In the genomic region with DNA sequence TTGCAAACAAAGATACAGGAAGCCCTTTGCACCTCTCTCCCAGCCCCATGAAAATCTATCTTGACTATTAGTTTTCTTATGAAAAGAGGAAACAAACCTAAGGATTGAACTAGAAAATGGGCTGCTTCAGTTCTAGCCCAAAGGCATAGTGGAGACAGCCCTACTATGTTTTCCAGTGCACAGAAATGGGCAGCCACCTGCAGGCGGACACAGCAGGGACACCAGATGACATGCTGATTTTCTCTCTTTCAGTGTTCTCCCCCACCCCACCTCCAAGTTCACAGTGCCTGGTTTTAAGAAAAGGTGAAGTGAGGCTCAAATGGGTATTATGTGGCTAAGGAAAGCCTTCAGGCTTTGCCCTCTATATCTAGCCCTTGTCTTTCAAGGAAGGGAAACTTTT, we compare ENCODE assay signal across 21 cellular contexts. TPM values are rescaled to one million over a fixed set of nuclear protein-coding genes. Genes with fewer than 3 reads are reported as not detected.
"Had no signal": no experiment of that assay in that cellular context is flagged by ENCODE, and none has a peak within 500 bp of the region (broad histone marks: within the 10 kb centered on the region; RNA-seq: fewer than 3 reads in every experiment).

No MANE protein-coding gene starts in this region.

- H3K27me3 Mint-ChIP-seq: activated B cell treated with CpG ODN at 0.5 μM for 24 hours; activated CD4-positive, alpha-beta memory T cell treated with anti-CD3 and anti-CD28 coated beads for 36 hours; activated T-helper 17 cell treated with anti-CD3 and anti-CD28 coated beads, Interleukin-2, amount 50 U/mL, for 72 hours; naive B cell had no signal

- H3K27ac Mint-ChIP-seq: activated B cell treated with CpG ODN at 0.5 μM for 24 hours; activated CD4-positive, alpha-beta memory T cell treated with anti-CD3 and anti-CD28 coated beads for 36 hours; activated naive CD8-positive, alpha-beta T cell treated with anti-CD3 and anti-CD28 coated beads, Interleukin-2, amount 10 ng/mL, durations not matched to agents 7 days and 5 days; activated T-helper 17 cell treated with anti-CD3 and anti-CD28 coated beads, Interleukin-2, amount 50 U/mL, for 72 hours; immature natural killer cell; memory B cell; T-helper 2 cell treated with Interferon-gamma antibody and Interleukin-4, amounts not matched to agents 5 μg/mL and 100 μg/mL, for 36 hours had no signal

- H3K27ac ChIP-seq: foreskin keratinocyte, parathyroid adenoma, tibial nerve, uterus had no signal

- H3K9me3 Mint-ChIP-seq: activated B cell treated with CpG ODN at 0.5 μM for 24 hours; activated CD4-positive, alpha-beta memory T cell treated with anti-CD3 and anti-CD28 coated beads for 36 hours; activated naive CD8-positive, alpha-beta T cell treated with anti-CD3 and anti-CD28 coated beads, Interleukin-2, amount 10 ng/mL, durations not matched to agents 7 days and 5 days; activated T-helper 17 cell treated with anti-CD3 and anti-CD28 coated beads, Interleukin-2, amount 50 U/mL, for 72 hours; immature natural killer cell; memory B cell; naive B cell; T-helper 2 cell treated with Interferon-gamma antibody and Interleukin-4, amounts not matched to agents 5 μg/mL and 100 μg/mL, for 36 hours had no signal

- ATAC-seq: activated T-helper 17 cell treated with anti-CD3 and anti-CD28 coated beads, Interleukin-2, amount 50 U/mL, for 72 hours; foreskin keratinocyte; stimulated activated naive CD8-positive, alpha-beta T cell treated with anti-CD3 and anti-CD28 coated beads, Interleukin-15, Interleukin-2, amounts not matched to agents 100 U/mL and 50 U/mL, for 24 hours had no signal

- H3K4me3 Mint-ChIP-seq: activated B cell treated with CpG ODN at 0.5 μM for 24 hours; activated CD4-positive, alpha-beta memory T cell treated with anti-CD3 and anti-CD28 coated beads for 36 hours; activated naive CD8-positive, alpha-beta T cell treated with anti-CD3 and anti-CD28 coated beads, Interleukin-2, amount 10 ng/mL, durations not matched to agents 7 days and 5 days; activated T-helper 17 cell treated with anti-CD3 and anti-CD28 coated beads, Interleukin-2, amount 50 U/mL, for 72 hours; immature natural killer cell; memory B cell; naive B cell; T-helper 2 cell treated with Interferon-gamma antibody and Interleukin-4, amounts not matched to agents 5 μg/mL and 100 μg/mL, for 36 hours had no signal

- H3K4me3 ChIP-seq: mucosa of descending colon, tibial nerve, uterus had no signal

- H3K4me1 ChIP-seq: foreskin keratinocyte, uterus had no signal

- H3K4me1 Mint-ChIP-seq: activated B cell treated with CpG ODN at 0.5 μM for 24 hours; activated naive CD8-positive, alpha-beta T cell treated with anti-CD3 and anti-CD28 coated beads, Interleukin-2, amount 10 ng/mL, durations not matched to agents 7 days and 5 days; activated T-helper 17 cell treated with anti-CD3 and anti-CD28 coated beads, Interleukin-2, amount 50 U/mL, for 72 hours; immature natural killer cell; memory B cell; naive B cell had no signal

- FAIRE-seq: TTC549 had no signal

- H3K36me3 Mint-ChIP-seq: activated CD4-positive, alpha-beta memory T cell treated with anti-CD3 and anti-CD28 coated beads for 36 hours; activated naive CD8-positive, alpha-beta T cell treated with anti-CD3 and anti-CD28 coated beads, Interleukin-2, amount 10 ng/mL, durations not matched to agents 7 days and 5 days; immature natural killer cell; memory B cell; naive B cell had no signal

- H3K9me3 ChIP-seq: mucosa of descending colon, tibial nerve, uterus had no signal

- H3K27me3 ChIP-seq: tibial nerve, uterus had no signal

- DNase-seq: activated B cell treated with CpG ODN at 0.5 μM for 24 hours; activated CD4-positive, alpha-beta memory T cell treated with anti-CD3 and anti-CD28 coated beads for 36 hours; activated CD4-positive, alpha-beta T cell treated with anti-CD3 and anti-CD28 coated beads for 4 hours; activated naive CD4-positive, alpha-beta T cell treated with Interleukin-2 at 50 U/mL for 16 hours; activated naive CD8-positive, alpha-beta T cell treated with anti-CD3 and anti-CD28 coated beads, Interleukin-2, amount 10 ng/mL, durations not matched to agents 7 days and 5 days; activated T-cell treated with anti-CD3 and anti-CD28 coated beads, Interleukin-2, amount 50 U/mL, for 1 hour; amygdala; foreskin keratinocyte; immature natural killer cell; mucosa of descending colon; naive B cell; stimulated activated CD4-positive, alpha-beta T cell treated with anti-CD3 and anti-CD28 coated beads, Interleukin-12 subunit alpha, Interleukin-12 subunit beta, amount 100 ng/mL, for 4 hours; stimulated activated naive CD8-positive, alpha-beta T cell treated with anti-CD3 and anti-CD28 coated beads, Interleukin-15, Interleukin-2, amounts not matched to agents 100 U/mL and 50 U/mL, for 24 hours; substantia nigra; uterus had no signal

- H3K79me2 ChIP-seq: parathyroid adenoma had no signal

- H3K9ac ChIP-seq: parathyroid adenoma had no signal

- H3K36me3 ChIP-seq: tibial nerve, uterus had no signal

RNA-seq across cellular contexts. Expression of gene STOX1, which starts 50.2 kb away (rescaled TPM):
- polyA plus RNA-seq: immature natural killer cell had no signal
